22 cellular contexts compared by ENCODE assay signal in genomic region chr1:223179280-223179679, GRCh38.
"Had no signal": no experiment of that assay in that cellular context is flagged by ENCODE, and none has a peak within 500 bp of the region (broad histone marks: within the 10 kb centered on the region; RNA-seq: fewer than 3 reads in every experiment).

No MANE protein-coding gene starts in this region.

- H3K4me3 ChIP-seq: esophagus muscularis mucosa, left ventricle myocardium inferior, lower lobe of right lung, neural progenitor cell, psoas muscle, right lobe of liver, thoracic aorta, transverse colon had no signal

- H3K36me3 ChIP-seq: esophagus muscularis mucosa, left ventricle myocardium inferior, lower lobe of right lung, neural progenitor cell, right lobe of liver, thoracic aorta, transverse colon had no signal

- H3K36me3 Mint-ChIP-seq: memory B cell; natural killer cell treated with Interleukin-12 subunit alpha and Interleukin-12 subunit beta and Interleukin-15 and Interleukin-18, amount 100 ng/mL, for 72 hours; neural progenitor cell; stimulated activated memory B cell treated with anti-CD40 and anti-IgM and Interleukin-4, amounts not matched to agents 10 μg/mL and 1 μg/mL and 100 μg/mL, for 72 hours had no signal

- H3K27me3 ChIP-seq: esophagus muscularis mucosa, neural progenitor cell, right lobe of liver, transverse colon had no signal

- H3K27ac Mint-ChIP-seq: memory B cell; natural killer cell treated with Interleukin-12 subunit alpha and Interleukin-12 subunit beta and Interleukin-15 and Interleukin-18, amount 100 ng/mL, for 72 hours; neural progenitor cell; stimulated activated memory B cell treated with anti-CD40 and anti-IgM and Interleukin-4, amounts not matched to agents 10 μg/mL and 1 μg/mL and 100 μg/mL, for 72 hours; stimulated activated naive CD8-positive, alpha-beta T cell treated with anti-CD3 and anti-CD28 coated beads, Interleukin-15, amount 100 ng/mL, for 72 hours had no signal

- H3K27ac ChIP-seq: esophagus muscularis mucosa, left ventricle myocardium inferior, neural progenitor cell, parathyroid adenoma, psoas muscle, thoracic aorta, transverse colon had no signal

- H3K4me1 Mint-ChIP-seq: memory B cell; stimulated activated memory B cell treated with anti-CD40 and anti-IgM and Interleukin-4, amounts not matched to agents 10 μg/mL and 1 μg/mL and 100 μg/mL, for 72 hours had no signal

- H3K9me3 ChIP-seq: esophagus muscularis mucosa, left ventricle myocardium inferior, lower lobe of right lung, psoas muscle, right lobe of liver, thoracic aorta, transverse colon had no signal

- ATAC-seq: left cardiac atrium; lower lobe of right lung; natural killer cell treated with Interleukin-12 subunit alpha and Interleukin-12 subunit beta and Interleukin-15 and Interleukin-18, amount 100 ng/mL, for 72 hours; psoas muscle; right lobe of liver; stimulated activated memory B cell treated with anti-CD40 and anti-IgM and Interleukin-4, amounts not matched to agents 10 μg/mL and 1 μg/mL and 100 μg/mL, for 72 hours had no signal

- H3K9me3 Mint-ChIP-seq: memory B cell; natural killer cell treated with Interleukin-12 subunit alpha and Interleukin-12 subunit beta and Interleukin-15 and Interleukin-18, amount 100 ng/mL, for 72 hours; neural progenitor cell; stimulated activated memory B cell treated with anti-CD40 and anti-IgM and Interleukin-4, amounts not matched to agents 10 μg/mL and 1 μg/mL and 100 μg/mL, for 72 hours; stimulated activated naive CD8-positive, alpha-beta T cell treated with anti-CD3 and anti-CD28 coated beads, Interleukin-15, amount 100 ng/mL, for 72 hours had no signal

- H3K4me3 Mint-ChIP-seq: memory B cell; natural killer cell treated with Interleukin-12 subunit alpha and Interleukin-12 subunit beta and Interleukin-15 and Interleukin-18, amount 100 ng/mL, for 72 hours; neural progenitor cell; stimulated activated memory B cell treated with anti-CD40 and anti-IgM and Interleukin-4, amounts not matched to agents 10 μg/mL and 1 μg/mL and 100 μg/mL, for 72 hours; stimulated activated naive CD8-positive, alpha-beta T cell treated with anti-CD3 and anti-CD28 coated beads, Interleukin-15, amount 100 ng/mL, for 72 hours had no signal

- DNase-seq: cerebellar nuclear complex; effector CD4-positive, alpha-beta T cell; foreskin fibroblast; kidney; left cardiac atrium; left ventricle myocardium inferior; lower lobe of right lung; midbrain; nucleus accumbens; psoas muscle; retina; right lobe of liver; stimulated activated CD4-positive, alpha-beta T cell treated with anti-CD3 and anti-CD28 coated beads, Interleukin-4, amount 100 ng/mL, for 24 hours; stimulated activated naive CD8-positive, alpha-beta T cell treated with anti-CD3 and anti-CD28 coated beads, Interleukin-15, amount 100 ng/mL, for 72 hours; transverse colon had no signal

- H3K4me1 ChIP-seq: parathyroid adenoma, psoas muscle, transverse colon had no signal

- H3K9ac ChIP-seq: neural progenitor cell, parathyroid adenoma had no signal

- H3K4me2 ChIP-seq: neural progenitor cell had no signal

- H3K27me3 Mint-ChIP-seq: stimulated activated naive CD8-positive, alpha-beta T cell treated with anti-CD3 and anti-CD28 coated beads, Interleukin-15, amount 100 ng/mL, for 72 hours had no signal
